Comparison of ENCODE assay signal across 18 cellular contexts in the genomic region with DNA sequence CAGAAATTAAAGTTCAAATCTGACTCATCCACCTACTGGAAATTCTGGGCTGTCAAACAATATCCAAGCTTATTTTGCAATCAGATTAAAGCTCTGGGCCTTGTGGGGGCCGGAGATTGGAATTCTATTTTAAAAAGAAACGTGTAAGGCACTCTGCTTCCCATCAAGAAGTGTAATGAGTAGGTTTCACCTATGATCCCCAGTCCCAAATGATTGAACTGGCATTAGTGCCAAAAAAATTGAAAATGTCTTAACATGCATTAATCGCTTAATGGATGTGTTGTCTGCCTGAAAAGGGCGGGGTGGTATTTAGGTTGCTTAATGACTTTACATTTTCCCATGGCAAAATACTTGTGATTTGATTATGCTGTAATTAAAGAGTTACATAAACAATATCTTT.
DNase-seq lines count a peak whose midpoint lies in the region; ATAC-seq and TF ChIP-seq lines count a peak whose summit lies in the region.
"Had no signal": no experiment of that assay in that cellular context is flagged by ENCODE, and none has a peak within 500 bp of the region (broad histone marks: within the 10 kb centered on the region; RNA-seq: fewer than 3 reads in every experiment).

No MANE protein-coding gene starts in this region.

- H3K36me3 ChIP-seq in GM23248 (ENCODE audit: low read depth): no peaks in the 10 kb centered on the region
- H3K36me3 ChIP-seq in RWPE2 (ENCODE audit: low read depth): no peaks in the 10 kb centered on the region
- H3K36me3 ChIP-seq in smooth muscle cell (ENCODE audit: low read depth): no peaks in the 10 kb centered on the region
- H3K36me3 ChIP-seq in ovary: no peaks in the 10 kb centered on the region
- H3K36me3 ChIP-seq: SJSA1 had no signal

- H4K20me1 ChIP-seq in GM23248 (ENCODE audit: insufficient read depth) (no peaks in the 10 kb centered on the region), smooth muscle cell (ENCODE audit: low read depth) (no peaks in the 10 kb centered on the region)

- intact Hi-C loops in CD14-positive monocyte (cut with micrococcal nuclease) (no loop called here), ovary (cut with DNase I) (no loop called here)

- H3K4me2 ChIP-seq in GM23248 (ENCODE audit: unreplicated experiment) (peak overlapping the region; percentile 41), smooth muscle cell (peak overlapping the region; percentile 52)

- peaks cover 0 to 12% (median 2%) of the 10 kb centered on the region in 7 donors for H3K9me3 Mint-ChIP-seq in CD14-positive monocyte

- H3K4me1 ChIP-seq in GM23248 (ENCODE audit: insufficient read depth) (peaks cover 25% of the 10 kb centered on the region), RWPE2 (ENCODE audit: insufficient read depth, poor library complexity, severe bottlenecking) (peaks cover 22% of the 10 kb centered on the region), smooth muscle cell (ENCODE audit: low read depth) (peaks cover 48% of the 10 kb centered on the region), ovary (ENCODE audit: insufficient read depth) (no peaks in the 10 kb centered on the region)

- ATAC-seq in RWPE2 (ENCODE audit: low read depth): peak; percentile 40; the same call in 2 of the 3 replicates
- ATAC-seq in HG02852 (IDR thresholded peaks at IDR 0.05; ENCODE audit: unreplicated experiment): no peak
- ATAC-seq: PC-3 had no signal

- no peak for TF ChIP-seq CTCF in RWPE2 (IDR thresholded peaks at IDR 0.05; ENCODE audit: poor library complexity, severe bottlenecking)
- no peak for TF ChIP-seq CTCF in fibroblast of mammary gland (conservative IDR thresholded peaks at IDR 0.05; ENCODE audit: control insufficient read depth, insufficient read depth, low read depth, low read length)
- no peak for TF ChIP-seq CTCF in smooth muscle cell (IDR thresholded peaks at IDR 0.05; ENCODE audit: borderline replicate concordance, insufficient read depth, poor library complexity, severe bottlenecking)
- TF ChIP-seq CTCF in CD14-positive monocyte (IDR thresholded peaks at IDR 0.05): no peak
- TF ChIP-seq CTCF in ovary (IDR thresholded peaks at IDR 0.05): no peak

- H3K9ac ChIP-seq in GM23248 (no peak overlapping the region), smooth muscle cell (ENCODE audit: low read depth) (no peak overlapping the region)

- DNase-seq in GM23248 (peak; percentile 37), RWPE2 (ENCODE audit: low spot score) (no peak), fibroblast of mammary gland (ENCODE audit: low read depth) (peak; percentile 17), smooth muscle cell (lab: John Stamatoyannopoulos, UW; ENCODE audit: unreplicated experiment) (no peak), CD14-positive monocyte (ENCODE audit: low spot score) (no peak), ovary (no peak)
- DNase-seq: ACHN, AML-193, COR-L47, DMS153, NCI-H1436, NCI-H2029, NCI-H2171, NCI-H446 treated with DMSO at 0.1 percent for 48 hours, NCI-H748 treated with DMSO at 0.1 percent for 48 hours had no signal

- peaks cover 0 to 2% (median 1%) of the 10 kb centered on the region in 3 donors for H3K27me3 Mint-ChIP-seq in CD14-positive monocyte (ENCODE audit: low read depth in 3 of 3)

- H3K27ac Mint-ChIP-seq in CD14-positive monocyte: no peak overlapping the region

- H3K4me3 Mint-ChIP-seq in CD14-positive monocyte: no peak overlapping the region

- no peaks in the 10 kb centered on the region for H3K4me1 Mint-ChIP-seq in CD14-positive monocyte

- H3K27me3 ChIP-seq in GM23248 (replicated peaks; ENCODE audit: insufficient read depth): no peaks in the 10 kb centered on the region
- H3K27me3 ChIP-seq in RWPE2 (ENCODE audit: insufficient read depth, poor library complexity, severe bottlenecking): no peaks in the 10 kb centered on the region
- no peaks in the 10 kb centered on the region for H3K27me3 ChIP-seq in smooth muscle cell (ENCODE audit: low read depth)
- H3K27me3 ChIP-seq in ovary: no peaks in the 10 kb centered on the region
- H3K27me3 ChIP-seq: SJSA1 had no signal

- no peak for TF ChIP-seq EP300 in ovary (IDR thresholded peaks at IDR 0.05)

- H3K27ac ChIP-seq in GM23248: no peak overlapping the region
- H3K27ac ChIP-seq in RWPE2 (ENCODE audit: poor library complexity, severe bottlenecking): no peak overlapping the region
- peak overlapping the region; percentile 47 for H3K27ac ChIP-seq in smooth muscle cell (ENCODE audit: low read depth)
- H3K27ac ChIP-seq in ovary: no peak overlapping the region
- H3K27ac ChIP-seq: SJSA1 had no signal

- H3K9me3 ChIP-seq in GM23248 (ENCODE audit: low read depth) (no peaks in the 10 kb centered on the region), RWPE2 (ENCODE audit: severe bottlenecking) (no peaks in the 10 kb centered on the region), smooth muscle cell (replicated peaks; ENCODE audit: low read depth) (no peaks in the 10 kb centered on the region), ovary (no peaks in the 10 kb centered on the region)
- H3K9me3 ChIP-seq: SJSA1 had no signal

- TF ChIP-seq POLR2A in ovary (IDR thresholded peaks at IDR 0.05): no peak

- H2AFZ ChIP-seq in GM23248: no peak overlapping the region
- no peak overlapping the region for H2AFZ ChIP-seq in smooth muscle cell (ENCODE audit: low read depth)

- H3F3A ChIP-seq in GM23248 (ENCODE audit: insufficient read depth) (no peaks in the 10 kb centered on the region), smooth muscle cell (ENCODE audit: low read depth) (no peaks in the 10 kb centered on the region)

- H3K4me3 ChIP-seq in GM23248 (no peak overlapping the region), RWPE2 (ENCODE audit: severe bottlenecking) (no peak overlapping the region), fibroblast of mammary gland (ENCODE audit: control insufficient read depth, low read depth, low read length) (no peak overlapping the region), smooth muscle cell (no peak overlapping the region), ovary (no peak overlapping the region)
- H3K4me3 ChIP-seq: SJSA1 had no signal

- no peaks in the 10 kb centered on the region for H3K9me2 ChIP-seq in GM23248 (ENCODE audit: insufficient read depth)

- no peaks in the 10 kb centered on the region for H3K36me3 Mint-ChIP-seq in CD14-positive monocyte

- in situ Hi-C loops in GM23248 (cut with MboI): no loop called here

- no peaks in the 10 kb centered on the region for H3K79me2 ChIP-seq in GM23248 (ENCODE audit: insufficient read depth)
- no peaks in the 10 kb centered on the region for H3K79me2 ChIP-seq in smooth muscle cell (ENCODE audit: low read depth)

- 39 to 45% methylated on average over 4 of the region's 4 CpGs for WGBS in GM23248 (ENCODE audit: low coverage in 1 of 2, low lambda C conversion rate in 2 of 2, missing lambda C conversion rate in 2 of 2), 2 experiments
- WGBS in smooth muscle cell (ENCODE audit: low lambda C conversion rate): 52% methylated on average over 4 of the region's 4 CpGs
- 65 to 70% (median 70%) methylated on average over 4 of the region's 4 CpGs for WGBS in ovary, 3 donors

Comparison
In these comparisons a context has a peak if more than half of its experiments do, and no peak if none do; other contexts are left out.
1. DNase-seq: peak in GM23248 (single experiment) and fibroblast of mammary gland (single experiment); none in RWPE2 (single experiment), smooth muscle cell (single experiment), CD14-positive monocyte (single experiment) and ovary (0 of 5).